In genomic region chr22:42601879-42602465, GRCh38 we compare ENCODE assay signal across 1 cellular context.
A peak's percentile ranks its signal among the peaks of the same experiment; 100 is the strongest.
TF ChIP-seq lines count a peak whose summit lies in the region.

No MANE protein-coding gene starts in this region.

TF ChIP-seq in HepG2, 621 proteins besides CTCF, POLR2A, EP300 and RAD21 (continued from another document and continues in another):
- peak; percentile 94 for TF ChIP-seq PAXIP1 (CRISPR knock-in tag; conservative IDR thresholded peaks at IDR 0.05)
- TF ChIP-seq ZNF710 (CRISPR knock-in tag; IDR thresholded peaks at IDR 0.05; ENCODE audit: borderline replicate concordance), result peak; percentile 89
- TF ChIP-seq BRD4 (CRISPR knock-in tag; IDR thresholded peaks at IDR 0.05), result no peak
- TF ChIP-seq ZNF143 (CRISPR knock-in tag; IDR thresholded peaks at IDR 0.05), result no peak
- peak; percentile 88 for TF ChIP-seq ZMYM2 (CRISPR knock-in tag; IDR thresholded peaks at IDR 0.05)
- peak; percentile 65 for TF ChIP-seq NCOA2 (CRISPR knock-in tag; IDR thresholded peaks at IDR 0.05)
- TF ChIP-seq ZNF75D (CRISPR knock-in tag; IDR thresholded peaks at IDR 0.05; ENCODE audit: borderline replicate concordance), result no peak
- TF ChIP-seq CENPX (CRISPR knock-in tag; IDR thresholded peaks at IDR 0.05), result no peak
- no peak for TF ChIP-seq HMG20A (CRISPR knock-in tag; IDR thresholded peaks at IDR 0.05; ENCODE audit: borderline replicate concordance)
- no peak for TF ChIP-seq ZSCAN31 (CRISPR knock-in tag; IDR thresholded peaks at IDR 0.05; ENCODE audit: low read depth)
- peak; percentile 72; the same call in 1 of the 2 replicates for TF ChIP-seq YEATS4 (CRISPR knock-in tag; IDR thresholded peaks at IDR 0.05; ENCODE audit: borderline replicate concordance)
- peak; percentile 44; the same call in 1 of the 2 replicates for TF ChIP-seq ZBTB2 (CRISPR knock-in tag; IDR thresholded peaks at IDR 0.05; ENCODE audit: low read depth)
- TF ChIP-seq ZMYM4 (CRISPR knock-in tag; IDR thresholded peaks at IDR 0.05), result peak; percentile 74
- no peak for TF ChIP-seq GATA4 (IDR thresholded peaks at IDR 0.05; ENCODE audit: borderline replicate concordance, low read depth)
- no peak for TF ChIP-seq THYN1 (CRISPR knock-in tag; IDR thresholded peaks at IDR 0.05; ENCODE audit: borderline replicate concordance, low read depth)
- TF ChIP-seq SOX5 (CRISPR knock-in tag; IDR thresholded peaks at IDR 0.05; ENCODE audit: borderline replicate concordance), result peak; percentile 74
- peak; percentile 82 for TF ChIP-seq ZFX (CRISPR knock-in tag; IDR thresholded peaks at IDR 0.05; ENCODE audit: low read depth)
- TF ChIP-seq XBP1 (CRISPR knock-in tag; IDR thresholded peaks at IDR 0.05), result no peak
- 0 out of 2 replicates have a peak, but pooled peaks have one; percentile 56 for TF ChIP-seq ZBTB33 (CRISPR knock-in tag; IDR thresholded peaks at IDR 0.05)
- peak; percentile 72 for TF ChIP-seq FOXJ3 (CRISPR knock-in tag; IDR thresholded peaks at IDR 0.05; ENCODE audit: borderline replicate concordance)
- TF ChIP-seq ZNF333 (CRISPR knock-in tag; IDR thresholded peaks at IDR 0.05; ENCODE audit: borderline replicate concordance), result no peak
- TF ChIP-seq ZNF124 (CRISPR knock-in tag; IDR thresholded peaks at IDR 0.05), result peak; percentile 54; the same call in 1 of the 2 replicates
- TF ChIP-seq PREB (CRISPR knock-in tag; IDR thresholded peaks at IDR 0.05), result no peak
- no peak for TF ChIP-seq TBL1XR1 (IDR thresholded peaks at IDR 0.05; ENCODE audit: borderline replicate concordance, low read length, partially characterized antibody)
- peak; percentile 60 for TF ChIP-seq ARID5B (CRISPR knock-in tag; IDR thresholded peaks at IDR 0.05)
- TF ChIP-seq ZBTB46 (CRISPR knock-in tag; IDR thresholded peaks at IDR 0.05; ENCODE audit: borderline replicate concordance), result no peak
- TF ChIP-seq ZFAT (CRISPR knock-in tag; conservative IDR thresholded peaks at IDR 0.05), result no peak
- 0 out of 2 replicates have a peak, but pooled peaks have one; percentile 33 for TF ChIP-seq SP4 (CRISPR knock-in tag; IDR thresholded peaks at IDR 0.05)
- TF ChIP-seq NR2F1 (CRISPR knock-in tag; IDR thresholded peaks at IDR 0.05), result peak in 1 of 2 experiments; percentile 47; a peak in 1 of 4 replicates
- TF ChIP-seq FOXP4 (CRISPR knock-in tag; IDR thresholded peaks at IDR 0.05), result peak; percentile 68
- TF ChIP-seq IKZF4 (CRISPR knock-in tag; IDR thresholded peaks at IDR 0.05; ENCODE audit: borderline replicate concordance, low read depth, not compliant biosample characterization), result no peak
- 0 out of 2 replicates have a peak, but pooled peaks have one; percentile 39 for TF ChIP-seq ZHX1 (CRISPR knock-in tag; IDR thresholded peaks at IDR 0.05; ENCODE audit: low read depth)
- no peak for TF ChIP-seq ZFP37 (CRISPR knock-in tag; IDR thresholded peaks at IDR 0.05; ENCODE audit: borderline replicate concordance)
